Comparison of ENCODE assay signal across 8 cellular contexts in the genomic region with DNA sequence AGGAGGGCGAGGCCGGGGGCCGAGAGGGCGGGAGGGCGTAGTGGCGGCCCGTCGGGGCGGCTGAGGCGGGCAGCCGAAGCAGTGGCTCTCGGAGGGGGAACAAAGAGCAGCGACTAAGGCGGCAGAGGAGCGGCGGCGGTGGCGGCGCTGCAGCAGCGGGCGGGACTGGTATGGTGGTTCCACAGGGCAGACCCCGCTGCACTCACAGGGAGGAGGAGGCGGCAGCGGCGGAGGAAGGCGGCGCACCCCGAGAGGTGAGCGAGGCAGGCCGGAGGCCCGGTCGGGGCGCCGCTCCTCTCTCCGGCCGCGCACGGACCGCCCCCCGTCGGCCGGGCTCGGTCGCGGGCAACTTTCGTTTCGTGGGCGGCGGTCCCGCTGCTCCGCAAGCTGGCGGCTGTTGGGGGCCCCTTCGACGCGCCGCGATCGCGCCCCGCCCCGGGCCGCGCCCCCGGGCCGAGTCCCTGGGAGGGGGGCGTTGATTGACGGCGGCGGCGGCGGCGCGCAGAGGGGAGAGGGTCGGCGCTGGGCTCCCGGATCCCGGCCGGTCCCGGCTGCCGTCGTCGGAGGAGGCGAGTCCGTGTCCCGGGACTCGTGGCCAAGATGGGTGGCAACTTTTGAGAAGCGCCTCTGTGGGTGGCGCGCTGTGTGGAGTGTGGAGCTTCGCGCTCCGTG. TPM values are rescaled to one million over a fixed set of nuclear protein-coding genes. Genes with fewer than 3 reads are reported as not detected.
A peak's percentile ranks its signal among the peaks of the same experiment; 100 is the strongest.
DNase-seq lines count a peak whose midpoint lies in the region; ATAC-seq, FAIRE-seq and TF ChIP-seq lines count a peak whose summit lies in the region.

No MANE protein-coding gene starts in this region.

- peak overlapping the region; percentile 95 for H3K9ac ChIP-seq in HepG2 (ENCODE audit: insufficient read depth, low read depth, low read length)

- WGBS in HepG2 (ENCODE audit: low lambda C conversion rate), result 1% methylated on average over 14 of the region's 92 CpGs

- no peak for FAIRE-seq in HepG2 (lab: Jason Lieb, UNC)

- in situ Hi-C loops in HepG2 (cut with HindIII; ENCODE audit: extremely low pct_ligation_motif_present, low pct_unique_long_range_greater_than_20kb), result no loop called here

- H3K27me3 ChIP-seq in HepG2 (ENCODE audit: control insufficient read depth in 1 of 2, insufficient read depth in 2 of 2, low read length in 2 of 2), result no peaks in the 10 kb centered on the region; a peak in 1 of 5 replicates

- H3K4me3 ChIP-seq in WI38 (ENCODE audit: low read depth, low read length), result peak overlapping the region; percentile 84
- H3K4me3 ChIP-seq in coronary artery, result peak overlapping the region; percentile 84
- H3K4me3 ChIP-seq in HepG2 (replicated peaks in 1 of 3; ENCODE audit: insufficient read depth in 1 of 3, low read depth in 2 of 3, low read length in 3 of 3), result peak overlapping the region; percentile 77 to 99 (median 86)

- peaks cover 45% of the 10 kb centered on the region for H3K4me1 ChIP-seq in HepG2 (ENCODE audit: insufficient read depth, low read length)

- no peaks in the 10 kb centered on the region for H3K9me3 ChIP-seq in HepG2 (ENCODE audit: low read length)

- POLR2A ChIA-PET in HepG2 (lab: Yijun Ruan, JAX), result interaction anchor here (1.8 kb wide), 1 partner anchor 10 kb away, joined by 3 read pairs; no protein-coding TSS in a partner anchor

- DNase-seq in CD1c-positive myeloid dendritic cell (ENCODE audit: extremely low spot score) (peak; percentile 48), coronary artery (ENCODE audit: low spot score) (no peak), HepG2 (ENCODE audit: low spot score) (peak; percentile 12)
- peak; percentile 49 for DNase-seq in stimulated activated CD4-positive, alpha-beta T cell treated with anti-CD3 and anti-CD28 coated beads, Interleukin-4, amount 100 ng/mL, for 24 hours
- DNase-seq in central memory CD4-positive, alpha-beta T cell, result no peak

- CTCF ChIA-PET in HepG2 (lab: Yijun Ruan, JAX; ENCODE audit: low intra/inter-chr PET ratio, low total read pairs), result no interaction called here

- TF ChIP-seq POLR2A in HepG2 (IDR thresholded peaks at IDR 0.05; ENCODE audit: insufficient read depth in 1 of 2, low read depth in 2 of 2, low read length in 2 of 2), result no peak; a peak in 1 of 4 replicates

- TF ChIP-seq EP300 in HepG2 (IDR thresholded peaks at IDR 0.05; ENCODE audit: low read depth in 2 of 2, low read length in 2 of 2) (no peak), HepG2 (CRISPR knock-in tag; IDR thresholded peaks at IDR 0.05; ENCODE audit: borderline replicate concordance) (no peak)

- H2AFZ ChIP-seq in HepG2 (ENCODE audit: low read length), result no peak overlapping the region

- H3K27ac ChIP-seq in coronary artery (peak overlapping the region; percentile 88 to 94), HepG2 (ENCODE audit: extremely low read length, insufficient read depth, low read length) (peak overlapping the region; percentile 95)

- peaks cover 48% of the 10 kb centered on the region for H3K79me2 ChIP-seq in HepG2 (ENCODE audit: insufficient read depth, low read length)

- TF ChIP-seq RAD21 in HepG2 (CRISPR knock-in tag; IDR thresholded peaks at IDR 0.05), result no peak

- H3K4me2 ChIP-seq in HepG2 (ENCODE audit: low read depth, low read length), result peak overlapping the region; percentile 85

- ATAC-seq in GM19351 (IDR thresholded peaks at IDR 0.05; ENCODE audit: unreplicated experiment) (peak; percentile 40), HG03439 (IDR thresholded peaks at IDR 0.05; ENCODE audit: unreplicated experiment) (peak; percentile 48), HepG2 (peak; percentile 42)

- H4K20me1 ChIP-seq in HepG2 (ENCODE audit: insufficient read depth, low read length), result peaks cover 19% of the 10 kb centered on the region

- no TSS peak for BruUV-seq in HepG2 (replicated peaks; lab: Mats Ljungman, UMichigan)

- no peak for TF ChIP-seq CTCF in WI38 (IDR thresholded peaks at IDR 0.05; ENCODE audit: low read depth, low read length)
- TF ChIP-seq CTCF in coronary artery (IDR thresholded peaks at IDR 0.05), result no peak
- no peak for TF ChIP-seq CTCF in HepG2 (CRISPR knock-in tag; IDR thresholded peaks at IDR 0.05)

- intact Hi-C loops in HepG2 (cut with micrococcal nuclease; ENCODE audit: unreplicated experiment), result no loop called here

- peaks cover 1 to 5% of the 10 kb centered on the region in 2 experiments; a peak in 1 of 5 replicates for H3K36me3 ChIP-seq in HepG2 (replicated peaks in 1 of 2; ENCODE audit: control insufficient read depth in 1 of 2, insufficient read depth in 2 of 2, low read length in 2 of 2)

TF ChIP-seq in HepG2, 621 proteins besides CTCF, POLR2A, EP300 and RAD21 (continues in another document):
- TF ChIP-seq NR2C2 (CRISPR knock-in tag; IDR thresholded peaks at IDR 0.05; ENCODE audit: borderline replicate concordance) (0 out of 2 replicates have a peak, but pooled peaks have one; percentile 24), NCOA1 (CRISPR knock-in tag; IDR thresholded peaks at IDR 0.05) (peak; percentile 25; the same call in 1 of the 2 replicates), ATF7-NPFF (CRISPR knock-in tag; IDR thresholded peaks at IDR 0.05; ENCODE audit: low read depth) (peak; percentile 53; the same call in 1 of the 2 replicates), ZNF572 (CRISPR knock-in tag; IDR thresholded peaks at IDR 0.05) (no peak), MTF2 (CRISPR knock-in tag; IDR thresholded peaks at IDR 0.05; ENCODE audit: borderline replicate concordance) (0 out of 2 replicates have a peak, but pooled peaks have one; percentile 25), ZNF563 (CRISPR knock-in tag; IDR thresholded peaks at IDR 0.05) (peak; percentile 68; the same call in 1 of the 2 replicates), YEATS4 (CRISPR knock-in tag; IDR thresholded peaks at IDR 0.05; ENCODE audit: borderline replicate concordance) (peak; percentile 75; the same call in 1 of the 2 replicates)
- TF ChIP-seq, protein P1, sequence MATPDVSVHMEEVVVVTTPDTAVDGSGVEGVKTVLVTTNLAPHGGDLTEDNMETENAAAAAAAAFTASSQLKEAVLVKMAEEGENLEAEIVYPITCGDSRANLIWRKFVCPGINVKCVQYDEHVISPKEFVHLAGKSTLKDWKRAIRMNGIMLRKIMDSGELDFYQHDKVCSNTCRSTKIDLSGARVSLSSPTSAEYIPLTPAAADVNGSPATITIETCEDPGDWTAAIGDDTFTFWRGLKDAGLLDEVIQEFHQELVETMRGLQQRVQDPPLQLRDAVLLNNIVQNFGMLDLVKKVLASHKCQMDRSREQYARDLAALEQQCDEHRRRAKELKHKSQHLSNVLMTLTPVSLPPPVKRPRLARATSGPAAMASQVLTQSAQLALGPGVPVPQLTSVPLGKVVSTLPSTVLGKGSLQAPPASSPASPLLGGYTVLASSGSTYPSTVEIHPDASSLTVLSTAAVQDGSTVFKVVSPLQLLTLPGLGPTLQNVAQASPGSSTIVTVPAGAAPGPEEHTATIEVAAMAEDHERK (CRISPR knock-in tag; IDR thresholded peaks at IDR 0.05; ENCODE audit: low read depth), result no peak
- TF ChIP-seq, protein P2, sequence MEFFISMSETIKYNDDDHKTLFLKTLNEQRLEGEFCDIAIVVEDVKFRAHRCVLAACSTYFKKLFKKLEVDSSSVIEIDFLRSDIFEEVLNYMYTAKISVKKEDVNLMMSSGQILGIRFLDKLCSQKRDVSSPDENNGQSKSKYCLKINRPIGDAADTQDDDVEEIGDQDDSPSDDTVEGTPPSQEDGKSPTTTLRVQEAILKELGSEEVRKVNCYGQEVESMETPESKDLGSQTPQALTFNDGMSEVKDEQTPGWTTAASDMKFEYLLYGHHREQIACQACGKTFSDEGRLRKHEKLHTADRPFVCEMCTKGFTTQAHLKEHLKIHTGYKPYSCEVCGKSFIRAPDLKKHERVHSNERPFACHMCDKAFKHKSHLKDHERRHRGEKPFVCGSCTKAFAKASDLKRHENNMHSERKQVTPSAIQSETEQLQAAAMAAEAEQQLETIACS (CRISPR knock-in tag; IDR thresholded peaks at IDR 0.05), result peak; percentile 45; the same call in 1 of the 2 replicates

RNA-seq across cellular contexts. Expression of a gene that starts 0.5 kb away (rescaled TPM):
- 8.8 and 20.9 TPM in 2 replicates for total RNA-seq in HepG2 (2016; rRNA removed; fragmentation: Illumina TruSeq; extraction: Trizol)
- total RNA-seq in HepG2 (2016; cell fraction: cytosol; rRNA removed; fragmentation: Illumina TruSeq; extraction: Trizol; ENCODE audit: low read depth), result 4.0 and 5.8 TPM in 2 replicates
- 8.8 and 21.7 TPM in 2 replicates for total RNA-seq in HepG2 (2016; cell fraction: insoluble cytoplasmic fraction; rRNA removed; fragmentation: Illumina TruSeq; extraction: Trizol)
- 12.3 and 13.7 TPM in 2 replicates for total RNA-seq in HepG2 (2016; cell fraction: membrane; rRNA removed; fragmentation: Illumina TruSeq; extraction: Trizol)
- total RNA-seq in HepG2 (2016; cell fraction: nucleus; rRNA removed; fragmentation: Illumina TruSeq; extraction: Trizol), result 13.5 and 15.2 TPM in 2 replicates
- 8.2 and 9.1 TPM in 2 replicates for polyA plus RNA-seq in HepG2 (2011; rRNA removed)
- polyA plus RNA-seq in HepG2 (2011; cell fraction: cytosol; rRNA removed), result 4.1 and 6.7 TPM in 2 replicates
- 4.3 and 5.9 TPM in 2 replicates for polyA plus RNA-seq in HepG2 (2011; cell fraction: nucleus; rRNA removed)
- 9.5 and 13.5 TPM in 2 replicates for polyA plus RNA-seq in HepG2 (2012)
- 1.5 and 2.1 TPM in 2 replicates for polyA plus RNA-seq in HepG2 (2016; cell fraction: cytosol; fragmentation: Illumina TruSeq; extraction: Trizol; ENCODE audit: low read depth)
- 22.1 and 25.0 TPM in 2 replicates for polyA plus RNA-seq in HepG2 (2016; cell fraction: insoluble cytoplasmic fraction; fragmentation: Illumina TruSeq; extraction: Trizol; ENCODE audit: low read depth)
- polyA plus RNA-seq in HepG2 (2016; cell fraction: membrane; fragmentation: Illumina TruSeq; extraction: Trizol; ENCODE audit: low read depth), result 8.3 and 8.5 TPM in 2 replicates
- 17.3 and 18.4 TPM in 2 replicates for polyA plus RNA-seq in HepG2 (2016; cell fraction: nucleus; fragmentation: Illumina TruSeq; extraction: Trizol; ENCODE audit: insufficient read depth, low read depth)
- 7.4 and 18.7 TPM in 2 replicates for polyA minus RNA-seq in HepG2 (2011; rRNA and poly(A)+ RNA removed; ENCODE audit: low replicate concordance)
- 8.8 and 11.2 TPM in 2 replicates for polyA minus RNA-seq in HepG2 (2011; cell fraction: cytosol; rRNA and poly(A)+ RNA removed)
- polyA minus RNA-seq in HepG2 (2011; cell fraction: nucleus; rRNA and poly(A)+ RNA removed), result 13.7 and 17.5 TPM in 2 replicates

Comparison
In these comparisons a context has a peak if more than half of its experiments do, and no peak if none do; other contexts are left out.
1. DNase-seq: peak in CD1c-positive myeloid dendritic cell (single experiment), HepG2 (single experiment) and stimulated activated CD4-positive, alpha-beta T cell treated with anti-CD3 and anti-CD28 coated beads, Interleukin-4, amount 100 ng/mL, for 24 hours (single experiment); none in coronary artery (single experiment) and central memory CD4-positive, alpha-beta T cell (single experiment).
2. Peak in every context shown above with its lines, with median percentiles within 50 percentile points of each other: ATAC-seq and H3K4me3 ChIP-seq.